In genomic region chr3:71421475-71421819, GRCh38 we compare ENCODE assay signal across 10 cellular contexts.
A peak's percentile ranks its signal among the peaks of the same experiment; 100 is the strongest.
DNase-seq lines count a peak whose midpoint lies in the region; ATAC-seq and TF ChIP-seq lines count a peak whose summit lies in the region.
"Had no signal": no experiment of that assay in that cellular context is flagged by ENCODE, and none has a peak within 500 bp of the region (broad histone marks: within the 10 kb centered on the region; RNA-seq: fewer than 3 reads in every experiment).

No MANE protein-coding gene starts in this region.

- H3K27ac ChIP-seq in CD4-positive, alpha-beta memory T cell (ENCODE audit: low read depth, low read length), result peak overlapping the region; percentile 46
- no peak overlapping the region for H3K27ac ChIP-seq in GM23338 (ENCODE audit: low read depth)
- no peak overlapping the region for H3K27ac ChIP-seq in left lung

- peaks cover 85% of the 10 kb centered on the region for H3K4me1 ChIP-seq in CD4-positive, alpha-beta memory T cell (ENCODE audit: insufficient read depth, low read length)
- H3K4me1 ChIP-seq in GM23338 (ENCODE audit: insufficient read depth), result no peaks in the 10 kb centered on the region; the same call in 1 of the 2 replicates
- peaks cover 0 to 24% of the 10 kb centered on the region in 2 donors for H3K4me1 ChIP-seq in left lung

- no peaks in the 10 kb centered on the region for H3K9me3 ChIP-seq in CD4-positive, alpha-beta memory T cell (ENCODE audit: control insufficient read depth in 1 of 2, low read length in 2 of 2)
- no peaks in the 10 kb centered on the region for H3K9me3 ChIP-seq in left lung

- no peaks in the 10 kb centered on the region for H3K79me2 ChIP-seq in GM23338 (replicated peaks; ENCODE audit: insufficient read depth)

- H2AFZ ChIP-seq in GM23338, result no peak overlapping the region

- peak overlapping the region; percentile 35 to 78 (median 58) for H3K4me3 Mint-ChIP-seq in CD4-positive, alpha-beta memory T cell
- H3K4me3 Mint-ChIP-seq in activated B cell treated with CpG ODN at 0.5 μM for 24 hours (peak overlapping the region; percentile 77), GM23338 (no peak overlapping the region)
- H3K4me3 Mint-ChIP-seq: nephron had no signal

- H3F3A ChIP-seq in GM23338 (replicated peaks; ENCODE audit: low read depth), result no peaks in the 10 kb centered on the region

- ATAC-seq in GM19397 (IDR thresholded peaks at IDR 0.05; ENCODE audit: unreplicated experiment) (peak; percentile 60), HG03039 (IDR thresholded peaks at IDR 0.05; ENCODE audit: unreplicated experiment) (peak; percentile 27), activated B cell treated with CpG ODN at 0.5 μM for 24 hours (ENCODE audit: low read depth) (peak; percentile 26), GM23338 (no peak), left lung (no peak)

- no peak overlapping the region for H3K4me2 ChIP-seq in GM23338

- H3K9me3 Mint-ChIP-seq in CD4-positive, alpha-beta memory T cell, result peaks cover 0 to 3% (median 0%) of the 10 kb centered on the region in 8 donors
- H3K9me3 Mint-ChIP-seq in activated B cell treated with CpG ODN at 0.5 μM for 24 hours (peaks cover 4% of the 10 kb centered on the region), GM23338 (no peaks in the 10 kb centered on the region)
- H3K9me3 Mint-ChIP-seq: nephron had no signal

- no peaks in the 10 kb centered on the region for H3K27me3 ChIP-seq in CD4-positive, alpha-beta memory T cell (ENCODE audit: insufficient read depth, low read length)
- H3K27me3 ChIP-seq in GM23338 (ENCODE audit: insufficient read depth) (no peaks in the 10 kb centered on the region), left lung (no peaks in the 10 kb centered on the region)

- peak overlapping the region in 1 of 2 donors; percentile 8 for H3K4me3 ChIP-seq in CD4-positive, alpha-beta memory T cell (ENCODE audit: low read length in 2 of 2)
- no peak overlapping the region for H3K4me3 ChIP-seq in GM23338
- H3K4me3 ChIP-seq in left lung, result no peak overlapping the region

- POLR2A ChIA-PET in CD4-positive, alpha-beta memory T cell (lab: Charles Lee; ENCODE audit: partially characterized antibody), result interaction anchor here (0.8 to 6.2 kb wide), 10 partner anchors 22 to 291 kb away, joined by 3 to 46 read pairs (median 4); no protein-coding TSS in a partner anchor
- POLR2A ChIA-PET in activated B cell treated with CpG ODN at 0.5 μM for 24 hours (lab: Charles Lee), result interaction anchor here (0.5 to 3.3 kb wide), 12 partner anchors 11 to 357 kb away, joined by 3 to 50 read pairs (median 4); partner anchors contain the start of gene FOXP1

- intact Hi-C loops in CD4-positive, alpha-beta memory T cell (cut with micrococcal nuclease), result no loop called here
- intact Hi-C loops in activated B cell treated with CpG ODN at 0.5 μM for 24 hours (cut with micrococcal nuclease), result loop anchor here (1.0 kb wide), 1 partner anchor 61 kb away; no protein-coding TSS in a partner anchor
- intact Hi-C loops in left lung (cut with DNase I), result no loop called here

- H3K4me1 Mint-ChIP-seq in CD4-positive, alpha-beta memory T cell, result peaks cover 63 to 93% (median 79%) of the 10 kb centered on the region in 4 donors
- H3K4me1 Mint-ChIP-seq in activated B cell treated with CpG ODN at 0.5 μM for 24 hours, result peaks cover 93% of the 10 kb centered on the region
- peaks cover 5% of the 10 kb centered on the region for H3K4me1 Mint-ChIP-seq in GM23338

- H3K36me3 ChIP-seq in CD4-positive, alpha-beta memory T cell (ENCODE audit: insufficient read depth, low read length), result peaks cover 4% of the 10 kb centered on the region
- H3K36me3 ChIP-seq in GM23338 (ENCODE audit: insufficient read depth) (no peaks in the 10 kb centered on the region), left lung (no peaks in the 10 kb centered on the region)

- peak overlapping the region; percentile 84 to 97 (median 92) for H3K27ac Mint-ChIP-seq in CD4-positive, alpha-beta memory T cell
- H3K27ac Mint-ChIP-seq in activated B cell treated with CpG ODN at 0.5 μM for 24 hours, result peak overlapping the region; percentile 99
- no peak overlapping the region for H3K27ac Mint-ChIP-seq in GM23338
- H3K27ac Mint-ChIP-seq: nephron had no signal

- 0 out of 2 replicates have a peak, but pooled peaks cover 5% of the 10 kb centered on the region for H4K20me1 ChIP-seq in GM23338 (replicated peaks; ENCODE audit: insufficient read depth)

- H3K36me3 Mint-ChIP-seq in CD4-positive, alpha-beta memory T cell, result peaks cover 33 to 35% of the 10 kb centered on the region in 2 donors
- H3K36me3 Mint-ChIP-seq in activated B cell treated with CpG ODN at 0.5 μM for 24 hours (ENCODE audit: low read depth), result no peaks in the 10 kb centered on the region
- no peaks in the 10 kb centered on the region for H3K36me3 Mint-ChIP-seq in GM23338 (ENCODE audit: low read depth)

- CTCF ChIA-PET in CD4-positive, alpha-beta memory T cell (lab: Charles Lee; ENCODE audit: partially characterized antibody), result interaction anchor here (1.0 to 2.9 kb wide), 3 partner anchors 11 to 82 kb away, joined by 3 to 10 read pairs (median 6); no protein-coding TSS in a partner anchor
- CTCF ChIA-PET in activated B cell treated with CpG ODN at 0.5 μM for 24 hours (lab: Charles Lee), result interaction anchor here (1.1 kb wide), 1 partner anchor 24 kb away, joined by 3 read pairs; no protein-coding TSS in a partner anchor

- H3K27me3 Mint-ChIP-seq in CD4-positive, alpha-beta memory T cell, result no peaks in the 10 kb centered on the region
- no peaks in the 10 kb centered on the region for H3K27me3 Mint-ChIP-seq in activated B cell treated with CpG ODN at 0.5 μM for 24 hours
- H3K27me3 Mint-ChIP-seq in GM23338 (ENCODE audit: insufficient read depth, low read depth, poor library complexity), result peaks cover 2% of the 10 kb centered on the region

- TF ChIP-seq CTCF in activated B cell treated with CpG ODN at 0.5 μM for 24 hours (IDR thresholded peaks at IDR 0.05) (no peak), GM23338 (conservative IDR thresholded peaks at IDR 0.05; ENCODE audit: low read depth in 2 of 2) (no peak), left lung (IDR thresholded peaks at IDR 0.05) (no peak)

- 0 out of 2 replicates have a peak, but pooled peaks cover 4% of the 10 kb centered on the region for H3K9me2 ChIP-seq in GM23338 (ENCODE audit: insufficient read depth)

- DNase-seq in CD4-positive, alpha-beta memory T cell, result no peak
- no peak for DNase-seq in activated B cell treated with CpG ODN at 0.5 μM for 24 hours
- DNase-seq in GM23338 (ENCODE audit: low spot score), result no peak
- no peak for DNase-seq in NCI-H526 (lab: John Stamatoyannopoulos, UW)
- DNase-seq in left lung, result no peak
- no peak for DNase-seq in OCI-M2 (lab: John Stamatoyannopoulos, UW; ENCODE audit: unreplicated experiment)
- DNase-seq: H7 had no signal

TF ChIP-seq in GM23338, 12 proteins besides CTCF, POLR2A, EP300 and RAD21:
- TF ChIP-seq EZH2 (IDR thresholded peaks at IDR 0.05; ENCODE audit: low read depth, unreplicated experiment), result no peak

Comparison
In these comparisons a context has a peak if more than half of its experiments do, and no peak if none do; other contexts are left out.
1. ATAC-seq: peak in GM19397 (single experiment), HG03039 (single experiment) and activated B cell treated with CpG ODN at 0.5 μM for 24 hours (single experiment); none in GM23338 (single experiment) and left lung (single experiment).